Comparison of ENCODE assay signal across 19 cellular contexts in the genomic region with DNA sequence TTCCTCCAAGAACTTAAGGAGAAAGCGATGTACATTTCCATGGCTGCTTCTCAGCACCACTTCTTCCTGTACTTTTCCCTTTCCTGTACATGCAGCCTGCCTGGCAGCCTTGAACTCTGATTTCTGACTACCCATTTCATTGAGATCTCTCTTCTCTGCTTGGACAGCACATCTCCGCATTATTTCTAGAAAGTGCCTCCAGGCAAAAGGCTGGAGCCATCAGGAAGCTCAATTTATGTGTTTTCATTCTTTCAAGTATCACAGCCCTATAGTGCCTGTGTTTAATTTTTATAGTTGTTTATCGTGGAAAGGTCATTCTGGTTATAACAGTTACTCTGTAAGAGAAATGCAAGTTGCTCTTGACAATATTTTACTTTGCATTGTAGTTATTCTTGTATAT.
"Had no signal": no experiment of that assay in that cellular context is flagged by ENCODE, and none has a peak within 500 bp of the region (broad histone marks: within the 10 kb centered on the region; RNA-seq: fewer than 3 reads in every experiment).

No MANE protein-coding gene starts in this region.

- H3K9me3 ChIP-seq: esophagus squamous epithelium, neutrophil, spleen had no signal

- H3K27me3 Mint-ChIP-seq: dendritic cell treated with granulocyte-macrophage colony-stimulating factor and Interleukin-4, amounts not matched to agents 40 ng/mL and 50 ng/mL, for 4 days; effector memory CD8-positive, alpha-beta T cell; naive thymus-derived CD8-positive, alpha-beta T cell; stimulated activated memory B cell treated with anti-CD40 and anti-IgM and Interleukin-4, amounts not matched to agents 10 μg/mL and 1 μg/mL and 100 μg/mL, for 72 hours; stimulated activated naive CD8-positive, alpha-beta T cell treated with anti-CD3 and anti-CD28 coated beads, Interleukin-15, Interleukin-2, amounts not matched to agents 100 ng/mL and 50 ng/mL, for 24 hours had no signal

- H3K27ac Mint-ChIP-seq: dendritic cell treated with granulocyte-macrophage colony-stimulating factor and Interleukin-4, amounts not matched to agents 40 ng/mL and 50 ng/mL, for 4 days; effector memory CD8-positive, alpha-beta T cell; naive thymus-derived CD8-positive, alpha-beta T cell; stimulated activated memory B cell treated with anti-CD40 and anti-IgM and Interleukin-4, amounts not matched to agents 10 μg/mL and 1 μg/mL and 100 μg/mL, for 72 hours; stimulated activated naive CD8-positive, alpha-beta T cell treated with anti-CD3 and anti-CD28 coated beads, Interleukin-15, Interleukin-2, amounts not matched to agents 100 ng/mL and 50 ng/mL, for 24 hours had no signal

- H3K9me3 Mint-ChIP-seq: stimulated activated memory B cell treated with anti-CD40 and anti-IgM and Interleukin-4, amounts not matched to agents 10 μg/mL and 1 μg/mL and 100 μg/mL, for 72 hours had no signal

- H3K27ac ChIP-seq: esophagus squamous epithelium, foreskin keratinocyte, heart right ventricle, neutrophil, spleen, tibial nerve had no signal

- H3K4me3 Mint-ChIP-seq: dendritic cell treated with granulocyte-macrophage colony-stimulating factor and Interleukin-4, amounts not matched to agents 40 ng/mL and 50 ng/mL, for 4 days; effector memory CD8-positive, alpha-beta T cell; naive thymus-derived CD8-positive, alpha-beta T cell; stimulated activated memory B cell treated with anti-CD40 and anti-IgM and Interleukin-4, amounts not matched to agents 10 μg/mL and 1 μg/mL and 100 μg/mL, for 72 hours; stimulated activated naive CD8-positive, alpha-beta T cell treated with anti-CD3 and anti-CD28 coated beads, Interleukin-15, Interleukin-2, amounts not matched to agents 100 ng/mL and 50 ng/mL, for 24 hours had no signal

- H3K4me3 ChIP-seq: esophagus squamous epithelium, heart right ventricle, mucosa of descending colon, spleen, tibial nerve had no signal

- DNase-seq: effector memory CD8-positive, alpha-beta T cell; esophagus squamous epithelium; foreskin keratinocyte; heart right ventricle; hypothalamus; kidney glomerular epithelial cell; mucosa of descending colon; naive thymus-derived CD8-positive, alpha-beta T cell; posterior cingulate gyrus; spleen; stimulated activated CD4-positive, alpha-beta T cell treated with anti-CD3 and anti-CD28 coated beads, Interleukin-15, amount 100 ng/mL, for 24 hours; stimulated activated CD4-positive, alpha-beta T cell treated with anti-CD3 and anti-CD28 coated beads, Interleukin-1b, Interleukin-23, amount 100 ng/mL, for 48 hours; stimulated activated CD4-positive, alpha-beta T cell treated with anti-CD3 and anti-CD28 coated beads, Interleukin-4, amount 100 ng/mL, for 24 hours had no signal

- H3K36me3 Mint-ChIP-seq: naive thymus-derived CD8-positive, alpha-beta T cell; stimulated activated memory B cell treated with anti-CD40 and anti-IgM and Interleukin-4, amounts not matched to agents 10 μg/mL and 1 μg/mL and 100 μg/mL, for 72 hours had no signal

- H3K27me3 ChIP-seq: esophagus squamous epithelium, foreskin keratinocyte, heart right ventricle, neutrophil, spleen, tibial nerve had no signal

- H3K4me1 Mint-ChIP-seq: naive thymus-derived CD8-positive, alpha-beta T cell; stimulated activated memory B cell treated with anti-CD40 and anti-IgM and Interleukin-4, amounts not matched to agents 10 μg/mL and 1 μg/mL and 100 μg/mL, for 72 hours had no signal

- H3K4me1 ChIP-seq: esophagus squamous epithelium, spleen, tibial nerve had no signal

- H3K36me3 ChIP-seq: esophagus squamous epithelium, heart right ventricle, neutrophil, spleen, tibial nerve had no signal

- ATAC-seq: effector memory CD8-positive, alpha-beta T cell; foreskin keratinocyte; heart right ventricle; mucosa of descending colon; naive thymus-derived CD8-positive, alpha-beta T cell; sciatic nerve; stimulated activated memory B cell treated with anti-CD40 and anti-IgM and Interleukin-4, amounts not matched to agents 10 μg/mL and 1 μg/mL and 100 μg/mL, for 72 hours had no signal
